ENCODE assay signal across 2 cellular contexts in genomic region chr1:26290416-26291261, GRCh38.
TF ChIP-seq lines count a peak whose summit lies in the region.

No MANE protein-coding gene starts in this region.

TF ChIP-seq in liver, 16 proteins besides CTCF, POLR2A, EP300 and RAD21:
- TF ChIP-seq MAX (IDR thresholded peaks at IDR 0.05) = no peak
- TF ChIP-seq SP1 (IDR thresholded peaks at IDR 0.05) = no peak
- no peak for TF ChIP-seq GABPA (IDR thresholded peaks at IDR 0.05 in 1 of 2, conservative IDR thresholded peaks at IDR 0.05 in 1 of 2)
- no peak for TF ChIP-seq HNF4G (IDR thresholded peaks at IDR 0.05)
- no peak for TF ChIP-seq RXRA (IDR thresholded peaks at IDR 0.05)
- TF ChIP-seq JUND (IDR thresholded peaks at IDR 0.05) = no peak
- TF ChIP-seq FOXA1 (IDR thresholded peaks at IDR 0.05) = no peak
- no peak for TF ChIP-seq REST (IDR thresholded peaks at IDR 0.05)

TF ChIP-seq in HepG2, 621 proteins besides CTCF, POLR2A, EP300 and RAD21:
- no peak for TF ChIP-seq ZMAT3 (CRISPR knock-in tag; conservative IDR thresholded peaks at IDR 0.05)
- TF ChIP-seq HCFC1 (IDR thresholded peaks at IDR 0.05; ENCODE audit: low read depth, low read length) = no peak
- TF ChIP-seq CAMTA2 (CRISPR knock-in tag; IDR thresholded peaks at IDR 0.05; ENCODE audit: borderline replicate concordance) = no peak
- TF ChIP-seq ZNF75D (CRISPR knock-in tag; IDR thresholded peaks at IDR 0.05; ENCODE audit: borderline replicate concordance) = no peak
- TF ChIP-seq ZNF720 (CRISPR knock-in tag; IDR thresholded peaks at IDR 0.05) = no peak
- no peak for TF ChIP-seq TBX3 (IDR thresholded peaks at IDR 0.05; ENCODE audit: borderline replicate concordance)
- TF ChIP-seq HDAC1 (CRISPR knock-in tag; IDR thresholded peaks at IDR 0.05) = no peak
- TF ChIP-seq TBL1XR1 (IDR thresholded peaks at IDR 0.05; ENCODE audit: borderline replicate concordance, low read length, partially characterized antibody) = no peak
- TF ChIP-seq ZNF30 (CRISPR knock-in tag; IDR thresholded peaks at IDR 0.05) = no peak
- TF ChIP-seq RELA (CRISPR knock-in tag; IDR thresholded peaks at IDR 0.05) = no peak
- TF ChIP-seq FOXM1 (CRISPR knock-in tag; IDR thresholded peaks at IDR 0.05) = no peak
- TF ChIP-seq ZNF280B (CRISPR knock-in tag; IDR thresholded peaks at IDR 0.05; ENCODE audit: borderline replicate concordance) = no peak
- TF ChIP-seq DZIP1 (CRISPR knock-in tag; IDR thresholded peaks at IDR 0.05) = no peak
- no peak for TF ChIP-seq NKX3-1 (CRISPR knock-in tag; IDR thresholded peaks at IDR 0.05)
- no peak for TF ChIP-seq POGK (CRISPR knock-in tag; conservative IDR thresholded peaks at IDR 0.05)
- no peak for TF ChIP-seq ARNTL (CRISPR knock-in tag; IDR thresholded peaks at IDR 0.05)
- TF ChIP-seq PRDM15 (CRISPR knock-in tag; IDR thresholded peaks at IDR 0.05) = no peak
- no peak for TF ChIP-seq ZNF446 (CRISPR knock-in tag; IDR thresholded peaks at IDR 0.05)
- TF ChIP-seq ZNF703 (CRISPR knock-in tag; IDR thresholded peaks at IDR 0.05; ENCODE audit: borderline replicate concordance) = no peak
- no peak for TF ChIP-seq ZNF770 (CRISPR knock-in tag; IDR thresholded peaks at IDR 0.05)
